ENCODE assay signal across 1 cellular context in genomic region chr2:11103984-11104793, GRCh38.
TF ChIP-seq lines count a peak whose summit lies in the region.

No MANE protein-coding gene starts in this region.

TF ChIP-seq in H1, 55 proteins besides CTCF, POLR2A, EP300 and RAD21 (continued from another document):
- TF ChIP-seq CHD2 (IDR thresholded peaks at IDR 0.05; ENCODE audit: low read length) = no peak
- TF ChIP-seq NANOG (IDR thresholded peaks at IDR 0.05; ENCODE audit: insufficient read depth, low read depth, low read length, poor library complexity, severe bottlenecking) = no peak
- TF ChIP-seq RBBP5 (IDR thresholded peaks at IDR 0.05; ENCODE audit: borderline replicate concordance, low read depth, low read length) = no peak
- TF ChIP-seq CHD7 (IDR thresholded peaks at IDR 0.05; ENCODE audit: insufficient replicate concordance, low read length) = no peak
- no peak for TF ChIP-seq GABPA (IDR thresholded peaks at IDR 0.05; ENCODE audit: borderline replicate concordance, insufficient read depth, low read length)
- TF ChIP-seq NRF1 (IDR thresholded peaks at IDR 0.05; ENCODE audit: low read depth, low read length) = no peak
